In genomic region chr10:124145109-124145860, GRCh38 we compare ENCODE assay signal across 10 cellular contexts. TPM values are rescaled to one million over a fixed set of nuclear protein-coding genes. Genes with fewer than 3 reads are reported as not detected.
DNase-seq lines count a peak whose midpoint lies in the region; ATAC-seq and TF ChIP-seq lines count a peak whose summit lies in the region.
"Had no signal": no experiment of that assay in that cellular context is flagged by ENCODE, and none has a peak within 500 bp of the region (broad histone marks: within the 10 kb centered on the region; RNA-seq: fewer than 3 reads in every experiment).

No MANE protein-coding gene starts in this region.

- TF ChIP-seq EP300 in upper lobe of left lung (IDR thresholded peaks at IDR 0.05) = peak in 3 of 4 donors; percentile 29 to 84 (median 80)

- no peaks in the 10 kb centered on the region for H3K36me3 Mint-ChIP-seq in dendritic cell treated with granulocyte-macrophage colony-stimulating factor and Interleukin-4, amounts not matched to agents 40 ng/mL and 50 ng/mL, for 4 days (ENCODE audit: low read depth)

- H3K9ac ChIP-seq in mesenchymal stem cell (ENCODE audit: low read length) = peak overlapping the region; percentile 12

- no peaks in the 10 kb centered on the region for H3K36me3 ChIP-seq in mesenchymal stem cell (ENCODE audit: control insufficient read depth in 1 of 2, insufficient read depth in 2 of 2, low read depth in 1 of 2, low read length in 2 of 2)
- no peaks in the 10 kb centered on the region for H3K36me3 ChIP-seq in upper lobe of left lung

- no peaks in the 10 kb centered on the region for H3K9me3 Mint-ChIP-seq in dendritic cell treated with granulocyte-macrophage colony-stimulating factor and Interleukin-4, amounts not matched to agents 40 ng/mL and 50 ng/mL, for 4 days

- no peaks in the 10 kb centered on the region for H3K79me1 ChIP-seq in mesenchymal stem cell (replicated peaks; ENCODE audit: low read length, poor library complexity, severe bottlenecking)

- ATAC-seq in upper lobe of left lung (ENCODE audit: low FRiP score in 2 of 2) = peak; percentile 84 to 89
- no peak for ATAC-seq in HG03095 (IDR thresholded peaks at IDR 0.05; ENCODE audit: unreplicated experiment)

- H2BK120ac ChIP-seq in mesenchymal stem cell (ENCODE audit: low read depth, low read length) = no peak overlapping the region

- WGBS in mesenchymal stem cell = 69% methylated on average over 11 of the region's 11 CpGs
- 61 to 72% methylated on average over 10 to 11 of the region's 11 CpGs for WGBS in upper lobe of left lung, 2 donors

- no peak overlapping the region for H2BK15ac ChIP-seq in mesenchymal stem cell (ENCODE audit: low read depth, poor library complexity, severe bottlenecking)

- intact Hi-C loops in dendritic cell treated with granulocyte-macrophage colony-stimulating factor and Interleukin-4, amounts not matched to agents 40 ng/mL and 50 ng/mL, for 4 days (cut with micrococcal nuclease) = loop anchor here (10.0 kb wide), 2 partner anchors 70 to 100 kb away; no protein-coding TSS in a partner anchor

- H3K27ac ChIP-seq in mesenchymal stem cell (ENCODE audit: low read length, poor library complexity, severe bottlenecking) = no peak overlapping the region
- peak overlapping the region; percentile 59 to 81 (median 73) for H3K27ac ChIP-seq in upper lobe of left lung
- H3K27ac ChIP-seq: 22Rv1 had no signal

- H2BK12ac ChIP-seq in mesenchymal stem cell (ENCODE audit: low read length in 2 of 2) = peak overlapping the region; percentile 69 to 87

- peak overlapping the region; percentile 19 for H2AK5ac ChIP-seq in mesenchymal stem cell (ENCODE audit: low read length, severe bottlenecking)

- no peak overlapping the region for H2BK5ac ChIP-seq in mesenchymal stem cell (ENCODE audit: low read depth, low read length, poor library complexity, severe bottlenecking)

- no peak overlapping the region for H3K4ac ChIP-seq in mesenchymal stem cell (ENCODE audit: low read depth in 1 of 2, low read length in 2 of 2)

- peak overlapping the region; percentile 65 for H4K91ac ChIP-seq in mesenchymal stem cell (ENCODE audit: low read length)

- H3K4me3 Mint-ChIP-seq in dendritic cell treated with granulocyte-macrophage colony-stimulating factor and Interleukin-4, amounts not matched to agents 40 ng/mL and 50 ng/mL, for 4 days = peak overlapping the region; percentile 54

- no peak overlapping the region for H3K27ac Mint-ChIP-seq in dendritic cell treated with granulocyte-macrophage colony-stimulating factor and Interleukin-4, amounts not matched to agents 40 ng/mL and 50 ng/mL, for 4 days

- H3K9me3 ChIP-seq in mesenchymal stem cell (ENCODE audit: control insufficient read depth, low read length) (peaks cover 4% of the 10 kb centered on the region), upper lobe of left lung (peaks cover 0 to 3% (median 0%) of the 10 kb centered on the region in 4 donors)

- H3K27me3 ChIP-seq in mesenchymal stem cell (ENCODE audit: control insufficient read depth in 1 of 2, insufficient read depth in 1 of 2, low read length in 2 of 2) (no peaks in the 10 kb centered on the region), upper lobe of left lung (no peaks in the 10 kb centered on the region)

- peaks cover 14% of the 10 kb centered on the region for H3K27me3 Mint-ChIP-seq in dendritic cell treated with granulocyte-macrophage colony-stimulating factor and Interleukin-4, amounts not matched to agents 40 ng/mL and 50 ng/mL, for 4 days

- TF ChIP-seq CTCF in upper lobe of left lung (IDR thresholded peaks at IDR 0.05) = no peak

- H3K23ac ChIP-seq in mesenchymal stem cell (ENCODE audit: low read length in 2 of 2) = no peak overlapping the region

- no peak overlapping the region for H3K4me2 ChIP-seq in mesenchymal stem cell (ENCODE audit: low read length, poor library complexity, severe bottlenecking)

- peaks cover 18% of the 10 kb centered on the region for H3K4me1 Mint-ChIP-seq in dendritic cell treated with granulocyte-macrophage colony-stimulating factor and Interleukin-4, amounts not matched to agents 40 ng/mL and 50 ng/mL, for 4 days (ENCODE audit: low read depth)

- TF ChIP-seq POLR2A in upper lobe of left lung (IDR thresholded peaks at IDR 0.05) = peak in 1 of 4 donors; percentile 28

- H3K18ac ChIP-seq in mesenchymal stem cell (ENCODE audit: low read depth in 1 of 2, low read length in 2 of 2) = peak overlapping the region; percentile 28 to 57

- H3K4me1 ChIP-seq in mesenchymal stem cell (ENCODE audit: control insufficient read depth, insufficient read depth, low read depth, low read length) (peaks cover 6% of the 10 kb centered on the region), upper lobe of left lung (peaks cover 5 to 15% (median 11%) of the 10 kb centered on the region in 4 donors)

- DNase-seq in NCI-H2081 (lab: John Stamatoyannopoulos, UW) (peak; percentile 15 to 39), NCI-H2081 treated with DMSO at 0.1 percent for 48 hours (lab: John Stamatoyannopoulos, UW) (no peak), mesenchymal stem cell (peak; percentile 60), upper lobe of left lung (peak in 1 of 2 donors; percentile 80), NCI-H1694 (lab: John Stamatoyannopoulos, UW) (no peak), epidermal melanocyte (ENCODE audit: insufficient read length, low spot score) (no peak)
- DNase-seq: activated CD4-positive, alpha-beta T cell treated with anti-CD3 and anti-CD28 coated beads, Interleukin-2, amount 50 U/mL, for 1 hour had no signal

- H4K8ac ChIP-seq in mesenchymal stem cell (ENCODE audit: low read length) = peak overlapping the region; percentile 85

- H2AFZ ChIP-seq in mesenchymal stem cell (ENCODE audit: low read depth, low read length) = no peak overlapping the region

- H3K4me3 ChIP-seq in mesenchymal stem cell (ENCODE audit: insufficient read depth in 1 of 2, low read depth in 1 of 2, low read length in 2 of 2) (no peak overlapping the region), upper lobe of left lung (no peak overlapping the region)

- H3K14ac ChIP-seq in mesenchymal stem cell (ENCODE audit: low read length in 2 of 2) = no peak overlapping the region

RNA-seq across cellular contexts. Expression of gene CHST15, which starts 51.9 kb away (rescaled TPM):
- 22.2 TPM for polyA plus RNA-seq in mesenchymal stem cell (2013, experiment 1 of 2)
- 22.7 TPM for polyA plus RNA-seq in mesenchymal stem cell (2013, experiment 2 of 2)
- total RNA-seq in upper lobe of left lung = 10 to 100 TPM; 16.1 to 54.5 (median 27.3) TPM

Comparison
In these comparisons a context has a peak if more than half of its experiments do, and no peak if none do; other contexts are left out.
1. DNase-seq: peak in NCI-H2081 (2 of 2) and mesenchymal stem cell (single experiment); none in NCI-H2081 treated with DMSO at 0.1 percent for 48 hours (single experiment), NCI-H1694 (single experiment) and epidermal melanocyte (single experiment).